Comparison of ENCODE assay signal across 8 cellular contexts in the genomic region with DNA sequence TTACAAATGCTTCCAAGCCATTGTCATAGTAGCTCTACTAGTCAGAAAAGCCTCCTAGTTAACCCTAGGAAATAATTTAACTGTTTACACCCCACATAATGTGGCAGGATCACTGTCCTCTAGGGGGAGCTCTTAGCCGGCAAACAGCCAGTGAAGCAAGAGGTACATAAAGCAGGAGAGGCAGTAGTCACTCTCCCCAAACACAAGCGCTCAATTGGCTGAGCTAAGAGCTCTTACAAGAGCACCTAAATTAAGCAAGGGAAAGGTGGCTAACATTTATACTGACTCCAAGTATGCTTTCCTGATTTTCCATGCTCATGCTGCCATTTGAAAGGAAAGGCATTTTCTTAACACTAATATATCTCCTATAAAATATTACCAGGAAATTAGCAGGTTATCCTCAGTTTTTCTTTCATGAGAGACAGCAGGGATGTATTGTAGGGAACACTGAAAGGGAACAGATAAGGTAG. TPM values are rescaled to one million over a fixed set of nuclear protein-coding genes. Genes with fewer than 3 reads are reported as not detected.
DNase-seq lines count a peak whose midpoint lies in the region; ATAC-seq and TF ChIP-seq lines count a peak whose summit lies in the region.

No MANE protein-coding gene starts in this region.

- H3K4me1 ChIP-seq in right atrium auricular region, result peaks cover 0 to 38% of the 10 kb centered on the region in 2 donors

- peak; percentile 86 for ATAC-seq in HG02588 (IDR thresholded peaks at IDR 0.05; ENCODE audit: unreplicated experiment)

- DNase-seq in GM10266 (ENCODE audit: extremely low spot score) (peak; percentile 67), NB4 (ENCODE audit: low read depth) (peak; percentile 80), SK-N-MC (ENCODE audit: low read depth, low spot score) (peak; percentile 42), right atrium auricular region (ENCODE audit: low spot score) (no peak), OCI-M2 (lab: John Stamatoyannopoulos, UW; ENCODE audit: unreplicated experiment) (no peak)
- DNase-seq in activated naive CD4-positive, alpha-beta T cell treated with anti-CD3 and anti-CD28 coated beads, Interleukin-2, amount 50 U/mL, for 16 hours, result peak; percentile 60
- DNase-seq in stimulated activated CD4-positive, alpha-beta T cell treated with anti-CD3 and anti-CD28 coated beads, Interleukin-4, amount 100 ng/mL, for 24 hours, result peak; percentile 70

- peak overlapping the region; percentile 9; the same call in 1 of the 2 replicates for H3K27ac ChIP-seq in SK-N-MC
- peak overlapping the region in 1 of 2 donors; percentile 42 for H3K27ac ChIP-seq in right atrium auricular region

- no peak overlapping the region for H3K9ac ChIP-seq in SK-N-MC (ENCODE audit: insufficient read length)

- H3K36me3 ChIP-seq in SK-N-MC (ENCODE audit: insufficient read depth, low read length), result no peaks in the 10 kb centered on the region
- H3K36me3 ChIP-seq in right atrium auricular region, result no peaks in the 10 kb centered on the region

- H3K4me3 ChIP-seq in NB4 (ENCODE audit: low read depth, low read length) (no peak overlapping the region), SK-N-MC (no peak overlapping the region), right atrium auricular region (no peak overlapping the region)

- no peak for TF ChIP-seq POLR2A in NB4 (IDR thresholded peaks at IDR 0.05; ENCODE audit: extremely low read depth, insufficient read length)

- no peaks in the 10 kb centered on the region for H3K9me3 ChIP-seq in SK-N-MC (ENCODE audit: low read depth, low read length)
- H3K9me3 ChIP-seq in right atrium auricular region, result no peaks in the 10 kb centered on the region

- H3K27me3 ChIP-seq in right atrium auricular region, result no peaks in the 10 kb centered on the region

- TF ChIP-seq CTCF in GM10266 (IDR thresholded peaks at IDR 0.05; ENCODE audit: control insufficient read depth, insufficient read depth, low read depth, missing control alignments) (peak; percentile 91), NB4 (IDR thresholded peaks at IDR 0.05; ENCODE audit: low read depth, low read length) (peak; percentile 76), right atrium auricular region (IDR thresholded peaks at IDR 0.05) (peak; percentile 61 to 77)

RNA-seq across cellular contexts. Expression of a gene that starts 37.6 kb away (rescaled TPM):
- total RNA-seq in right atrium auricular region, result 10 to 100 TPM; 14.3 to 21.1 TPM

Comparison
In these comparisons a context has a peak if more than half of its experiments do, and no peak if none do; other contexts are left out.
1. DNase-seq: peak in GM10266 (single experiment), NB4 (single experiment), SK-N-MC (single experiment), activated naive CD4-positive, alpha-beta T cell treated with anti-CD3 and anti-CD28 coated beads, Interleukin-2, amount 50 U/mL, for 16 hours (single experiment) and stimulated activated CD4-positive, alpha-beta T cell treated with anti-CD3 and anti-CD28 coated beads, Interleukin-4, amount 100 ng/mL, for 24 hours (single experiment); none in right atrium auricular region (single experiment) and OCI-M2 (single experiment).
2. Peak in every context shown above with its lines, with median percentiles within 50 percentile points of each other: CTCF ChIP-seq.